In genomic region chr4:107736924-107737448, GRCh38 we compare ENCODE assay signal across 9 cellular contexts. TPM values are rescaled to one million over a fixed set of nuclear protein-coding genes. Genes with fewer than 3 reads are reported as not detected.
DNase-seq lines count a peak whose midpoint lies in the region; ATAC-seq, FAIRE-seq and TF ChIP-seq lines count a peak whose summit lies in the region.
"Had no signal": no experiment of that assay in that cellular context is flagged by ENCODE, and none has a peak within 500 bp of the region (broad histone marks: within the 10 kb centered on the region; RNA-seq: fewer than 3 reads in every experiment).

No MANE protein-coding gene starts in this region.

- H3K27me3 ChIP-seq in pancreas: no peaks in the 10 kb centered on the region

- intact Hi-C loops in pancreas (cut with DNase I): no loop called here

- TF ChIP-seq CTCF in fibroblast of pulmonary artery (IDR thresholded peaks at IDR 0.05; ENCODE audit: low read length, missing control alignments) (peak; percentile 86), pancreas (IDR thresholded peaks at IDR 0.05) (peak; percentile 55 to 70 (median 62))

- H3K9me3 ChIP-seq in pancreas: no peaks in the 10 kb centered on the region

- no peaks in the 10 kb centered on the region for H3K36me3 ChIP-seq in pancreas

- peak overlapping the region in 1 of 4 donors; percentile 19 for H3K27ac ChIP-seq in pancreas
- H3K27ac ChIP-seq: SK-N-MC had no signal

- DNase-seq in CMK (ENCODE audit: low read depth): peak; percentile 51
- peak; percentile 42 to 60 for DNase-seq in NOMO-1 (lab: John Stamatoyannopoulos, UW; ENCODE audit: unreplicated experiment in 2 of 2)
- peak; percentile 56 for DNase-seq in activated CD8-positive, alpha-beta memory T cell treated with anti-CD3 and anti-CD28 coated beads, Interleukin-2, amount 50 U/mL, for 48 hours
- DNase-seq in fibroblast of pulmonary artery (ENCODE audit: low read depth): peak; percentile 75
- peak in 3 of 6 donors; percentile 42 to 52 (median 45) for DNase-seq in pancreas

- FAIRE-seq in pancreas (lab: Jason Lieb, UNC): no peak

- H3K4me3 ChIP-seq in fibroblast of pulmonary artery (replicated peaks; ENCODE audit: low read depth, low read length) (no peak overlapping the region), pancreas (no peak overlapping the region)
- H3K4me3 ChIP-seq: SK-N-MC had no signal

- ATAC-seq in GM19035 (IDR thresholded peaks at IDR 0.05; ENCODE audit: unreplicated experiment) (peak; percentile 60), HG03103 (IDR thresholded peaks at IDR 0.05; ENCODE audit: low read depth, unreplicated experiment) (peak; percentile 63), pancreas (peak; percentile 74 to 95 (median 88)), GM19328 (IDR thresholded peaks at IDR 0.05; ENCODE audit: unreplicated experiment) (no peak)

- WGBS in pancreas, 2 donors: 35 to 42% methylated on average over 7 of the region's 7 CpGs

- peaks cover 4 to 6% (median 5%) of the 10 kb centered on the region in 3 donors for H3K4me1 ChIP-seq in pancreas

RNA-seq across cellular contexts. Expression of gene PAPSS1, which starts 17.0 kb away (rescaled TPM):
- total RNA-seq in pancreas: 10 to 100 TPM; 19.1 to 45.1 (median 26.3) TPM
- polyA plus RNA-seq in pancreas: 10 to 100 TPM; 19.8 to 25.6 TPM
